Comparison of ENCODE assay signal across 27 cellular contexts in genomic region chr7:139568813-139569490, GRCh38. TPM values are rescaled to one million over a fixed set of nuclear protein-coding genes. Genes with fewer than 3 reads are reported as not detected.
DNase-seq lines count a peak whose midpoint lies in the region; ATAC-seq and TF ChIP-seq lines count a peak whose summit lies in the region.
"Had no signal": no experiment of that assay in that cellular context is flagged by ENCODE, and none has a peak within 500 bp of the region (broad histone marks: within the 10 kb centered on the region; RNA-seq: fewer than 3 reads in every experiment).

No MANE protein-coding gene starts in this region.

- no peak for DNase-seq in CD4-positive, alpha-beta memory T cell
- DNase-seq in H9 (peak; percentile 11), endodermal cell (peak; percentile 17), trophoblast cell (no peak), HuH-7 (ENCODE audit: low spot score) (no peak)
- DNase-seq: AML-193; CD4-positive, alpha-beta T cell; COR-L47; GOT3; IMR-90; KG1; MG63; NCI-H1105 treated with DMSO at 0.1 percent for 48 hours; NCI-H146; NCI-H1930; NCI-H2107; NCI-H446 treated with DMSO at 0.1 percent for 48 hours; NCI-H526; NCI-H82; NK-92 treated with Interleukin-12 subunit alpha and Interleukin-12 subunit beta, amount 100 ng/mL, for 24 hours; RPMI8226; SHP77 had no signal

- H3K27me3 ChIP-seq in CD4-positive, alpha-beta memory T cell (ENCODE audit: insufficient read depth, low read length): no peaks in the 10 kb centered on the region
- no peaks in the 10 kb centered on the region for H3K27me3 ChIP-seq in H9 (ENCODE audit: insufficient read depth, low read length)
- H3K27me3 ChIP-seq in endodermal cell (ENCODE audit: control insufficient read depth, insufficient read depth, low read length, poor library complexity, severe bottlenecking): no peaks in the 10 kb centered on the region
- H3K27me3 ChIP-seq in trophoblast cell (ENCODE audit: insufficient read depth, low read length): no peaks in the 10 kb centered on the region
- H3K27me3 ChIP-seq: BLaER1 treated with 17β-estradiol and CSF1 and Interleukin-3, amounts not matched to agents 10 nM and 100 nM; MG63 had no signal

- H3T11ph ChIP-seq in H9 (ENCODE audit: low read length): no peak overlapping the region

- no peak overlapping the region for H3K56ac ChIP-seq in H9 (ENCODE audit: insufficient read length, low read depth, low read length)

- H2BK120ac ChIP-seq in H9 (ENCODE audit: low read depth, low read length, poor library complexity, severe bottlenecking): no peak overlapping the region
- H2BK120ac ChIP-seq in trophoblast cell (ENCODE audit: insufficient read depth, low read length, poor library complexity): no peak overlapping the region

- peaks cover 23 to 29% of the 10 kb centered on the region in 2 donors for H3K36me3 Mint-ChIP-seq in CD4-positive, alpha-beta memory T cell
- H3K36me3 Mint-ChIP-seq in H9 (ENCODE audit: insufficient read depth in 1 of 3, low read depth in 3 of 3) (peaks cover 0 to 4% (median 2%) of the 10 kb centered on the region in 3 experiments; a peak in 2 of 7 replicates), endodermal cell (ENCODE audit: low read depth) (peaks cover 35% of the 10 kb centered on the region)

- H2AK5ac ChIP-seq in H9 (ENCODE audit: insufficient read length, low read length): no peak overlapping the region
- no peak overlapping the region for H2AK5ac ChIP-seq in trophoblast cell (ENCODE audit: low read length)

- no peak overlapping the region for H3K4me3 Mint-ChIP-seq in CD4-positive, alpha-beta memory T cell
- H3K4me3 Mint-ChIP-seq in H9: no peak overlapping the region
- no peak overlapping the region for H3K4me3 Mint-ChIP-seq in endodermal cell
- H3K4me3 Mint-ChIP-seq: CD4-positive, alpha-beta T cell had no signal

- H4K91ac ChIP-seq in H9 (ENCODE audit: insufficient read length, low read depth, low read length): no peak overlapping the region
- H4K91ac ChIP-seq in trophoblast cell (ENCODE audit: low read depth, low read length): no peak overlapping the region

- no peak overlapping the region for H2AFZ ChIP-seq in H9 (ENCODE audit: low read length)
- no peak overlapping the region for H2AFZ ChIP-seq in trophoblast cell (ENCODE audit: insufficient read depth, low read length, poor library complexity)

- no peaks in the 10 kb centered on the region for H3K79me2 ChIP-seq in H9 (ENCODE audit: insufficient read depth, low read length)
- no peaks in the 10 kb centered on the region for H3K79me2 ChIP-seq in trophoblast cell (ENCODE audit: control insufficient read depth, insufficient read depth, low read length, poor library complexity)

- H2BK5ac ChIP-seq in H9 (ENCODE audit: insufficient read length, low read length) (no peak overlapping the region), trophoblast cell (ENCODE audit: low read depth, low read length, poor library complexity) (no peak overlapping the region)

- H3K36me3 ChIP-seq in CD4-positive, alpha-beta memory T cell (ENCODE audit: insufficient read depth, low read length): peaks cover 7% of the 10 kb centered on the region
- H3K36me3 ChIP-seq in endodermal cell (ENCODE audit: control insufficient read depth, insufficient read depth, low read length) (peaks cover 55% of the 10 kb centered on the region), trophoblast cell (ENCODE audit: control insufficient read depth in 1 of 2, insufficient read depth in 2 of 2, low read length in 2 of 2) (peaks cover 2 to 4% of the 10 kb centered on the region in 2 experiments)
- H3K36me3 ChIP-seq: MG63 had no signal

- H3K27ac ChIP-seq in CD4-positive, alpha-beta memory T cell (ENCODE audit: low read depth, low read length): no peak overlapping the region
- H3K27ac ChIP-seq in H9 (ENCODE audit: insufficient read length, low read depth, low read length) (no peak overlapping the region), endodermal cell (ENCODE audit: low read depth, low read length) (no peak overlapping the region), trophoblast cell (ENCODE audit: low read depth, low read length) (no peak overlapping the region)
- H3K27ac ChIP-seq: A549; BLaER1 treated with 17β-estradiol and CSF1 and Interleukin-3, amounts not matched to agents 10 nM and 100 nM had no signal

- no peak overlapping the region for H2BK15ac ChIP-seq in H9 (ENCODE audit: low read depth, low read length)

- H4K20me1 ChIP-seq in H9 (ENCODE audit: control insufficient read depth, insufficient read depth, insufficient read length): no peaks in the 10 kb centered on the region

- POLR2A ChIA-PET in CD4-positive, alpha-beta memory T cell (lab: Charles Lee; ENCODE audit: partially characterized antibody): no interaction called here

- H3K9ac ChIP-seq in H9 (ENCODE audit: extremely low read depth, insufficient read length, low read length) (no peak overlapping the region), endodermal cell (ENCODE audit: extremely low read depth, low read length, poor library complexity, severe bottlenecking) (no peak overlapping the region), trophoblast cell (ENCODE audit: low read length) (no peak overlapping the region)
- H3K9ac ChIP-seq: BLaER1 treated with 17β-estradiol and CSF1 and Interleukin-3, amounts not matched to agents 10 nM and 100 nM had no signal

- no peaks in the 10 kb centered on the region for H3K9me3 Mint-ChIP-seq in CD4-positive, alpha-beta memory T cell
- H3K9me3 Mint-ChIP-seq in H9 (no peaks in the 10 kb centered on the region), endodermal cell (no peaks in the 10 kb centered on the region)
- H3K9me3 Mint-ChIP-seq: CD4-positive, alpha-beta T cell had no signal

- intact Hi-C loops in CD4-positive, alpha-beta memory T cell (cut with micrococcal nuclease): no loop called here

- H3K4me3 ChIP-seq in CD4-positive, alpha-beta memory T cell (ENCODE audit: low read length in 2 of 2): no peak overlapping the region
- H3K4me3 ChIP-seq in endodermal cell (ENCODE audit: low read length): no peak overlapping the region
- peak overlapping the region; percentile 11 for H3K4me3 ChIP-seq in trophoblast cell (ENCODE audit: low read depth, low read length)
- H3K4me3 ChIP-seq: A549; BLaER1 treated with 17β-estradiol and CSF1 and Interleukin-3, amounts not matched to agents 10 nM and 100 nM; MG63 had no signal

- ATAC-seq in GM21528 (IDR thresholded peaks at IDR 0.05; ENCODE audit: low FRiP score, unreplicated experiment) (no peak), HG03442 (IDR thresholded peaks at IDR 0.05; ENCODE audit: unreplicated experiment) (no peak)
- ATAC-seq: A549 had no signal

- no peaks in the 10 kb centered on the region for H3K23me2 ChIP-seq in H9 (ENCODE audit: insufficient read length, low read depth, low read length, poor library complexity, severe bottlenecking)

- H3K23ac ChIP-seq in H9 (ENCODE audit: insufficient read length, low read depth, low read length) (no peak overlapping the region), trophoblast cell (ENCODE audit: low read length) (no peak overlapping the region)

- no peak overlapping the region for H4K5ac ChIP-seq in H9 (ENCODE audit: insufficient read length, low read depth, low read length)

- H3K4me1 Mint-ChIP-seq in CD4-positive, alpha-beta memory T cell: peaks cover 11 to 42% (median 14%) of the 10 kb centered on the region in 4 donors
- H3K4me1 Mint-ChIP-seq in H9 (peaks cover 30 to 32% of the 10 kb centered on the region in 2 experiments), endodermal cell (peaks cover 47% of the 10 kb centered on the region)

- H2BK12ac ChIP-seq in H9 (ENCODE audit: insufficient read length, low read depth, low read length) (no peak overlapping the region), trophoblast cell (ENCODE audit: low read length) (no peak overlapping the region)

- no peak overlapping the region for H3K4ac ChIP-seq in H9 (ENCODE audit: low read depth, low read length)
- H3K4ac ChIP-seq in trophoblast cell (ENCODE audit: low read depth, low read length): no peak overlapping the region

- CTCF ChIA-PET in CD4-positive, alpha-beta memory T cell (lab: Charles Lee; ENCODE audit: partially characterized antibody): no interaction called here

- H3K18ac ChIP-seq in H9 (ENCODE audit: insufficient read length, low read depth, low read length): no peak overlapping the region
- no peak overlapping the region for H3K18ac ChIP-seq in trophoblast cell (ENCODE audit: low read length)

- peaks cover 13% of the 10 kb centered on the region for H3K4me1 ChIP-seq in CD4-positive, alpha-beta memory T cell (ENCODE audit: insufficient read depth, low read length)
- H3K4me1 ChIP-seq in H9 (ENCODE audit: insufficient read depth, low read length): no peaks in the 10 kb centered on the region
- H3K4me1 ChIP-seq in endodermal cell (ENCODE audit: control insufficient read depth, insufficient read depth, low read length): peaks cover 29% of the 10 kb centered on the region
- no peaks in the 10 kb centered on the region for H3K4me1 ChIP-seq in trophoblast cell (ENCODE audit: control insufficient read depth in 1 of 2, insufficient read depth in 2 of 2, low read length in 2 of 2)
- H3K4me1 ChIP-seq: A549 had no signal

- peak overlapping the region in 4 of 7 donors; percentile 4 to 50 (median 42) for H3K27ac Mint-ChIP-seq in CD4-positive, alpha-beta memory T cell
- H3K27ac Mint-ChIP-seq in H9 (no peak overlapping the region; a peak in 1 of 7 replicates), endodermal cell (no peak overlapping the region)

- H2BK20ac ChIP-seq in H9 (ENCODE audit: low read depth, low read length, poor library complexity, severe bottlenecking): no peak overlapping the region

- H3K27me3 Mint-ChIP-seq in CD4-positive, alpha-beta memory T cell: no peaks in the 10 kb centered on the region
- H3K27me3 Mint-ChIP-seq in H9 (ENCODE audit: low read depth) (no peaks in the 10 kb centered on the region; the same call in 1 of the 2 replicates), endodermal cell (ENCODE audit: insufficient read depth) (no peaks in the 10 kb centered on the region)
- H3K27me3 Mint-ChIP-seq: CD4-positive, alpha-beta T cell had no signal

- H3K14ac ChIP-seq in H9 (ENCODE audit: insufficient read depth, low read length): no peak overlapping the region
- no peak overlapping the region for H3K14ac ChIP-seq in trophoblast cell (ENCODE audit: low read length)

- no CpG with 5 or more reads among the region's 12 CpGs for WGBS in H9 (ENCODE audit: extremely low coverage, insufficient read length, low lambda C conversion rate)
- 97 to 99% methylated on average over 10 to 12 of the region's 12 CpGs for WGBS in endodermal cell (ENCODE audit: insufficient coverage in 1 of 2, insufficient read length in 1 of 2), 2 experiments
- WGBS in trophoblast cell (ENCODE audit: extremely low coverage, insufficient coverage, insufficient read length): no CpG with 5 or more reads among the region's 12 CpGs

- H3K79me1 ChIP-seq in H9 (ENCODE audit: insufficient read depth, low read depth, low read length, poor library complexity, severe bottlenecking): no peaks in the 10 kb centered on the region
- no peaks in the 10 kb centered on the region for H3K79me1 ChIP-seq in trophoblast cell (ENCODE audit: low read length)

- H4K8ac ChIP-seq in H9 (replicated peaks; ENCODE audit: insufficient read length, low read depth, low read length): no peak overlapping the region
- no peak overlapping the region for H4K8ac ChIP-seq in trophoblast cell (ENCODE audit: low read depth, low read length)

- H3K9me3 ChIP-seq in CD4-positive, alpha-beta memory T cell (ENCODE audit: control insufficient read depth in 1 of 2, low read length in 2 of 2): no peaks in the 10 kb centered on the region
- no peaks in the 10 kb centered on the region for H3K9me3 ChIP-seq in H9 (ENCODE audit: control insufficient read depth, low read depth, low read length)
- no peaks in the 10 kb centered on the region for H3K9me3 ChIP-seq in endodermal cell (ENCODE audit: control insufficient read depth, low read length)
- H3K9me3 ChIP-seq in trophoblast cell (ENCODE audit: insufficient read depth, low read depth, low read length): peaks cover 5% of the 10 kb centered on the region
- H3K9me3 ChIP-seq: A549; BLaER1 treated with 17β-estradiol and CSF1 and Interleukin-3, amounts not matched to agents 10 nM and 100 nM; MG63 had no signal

- no peak overlapping the region for H3K4me2 ChIP-seq in H9 (ENCODE audit: insufficient read depth, insufficient read length, low read length)
- H3K4me2 ChIP-seq in trophoblast cell (ENCODE audit: low read length): no peak overlapping the region
- H3K4me2 ChIP-seq: A549; BLaER1 treated with 17β-estradiol and CSF1 and Interleukin-3, amounts not matched to agents 10 nM and 100 nM had no signal

- H4K12ac ChIP-seq in trophoblast cell (ENCODE audit: low read depth, low read length): no peak overlapping the region

- TF ChIP-seq CTCF in H9 (conservative IDR thresholded peaks at IDR 0.05) (no peak), endodermal cell (conservative IDR thresholded peaks at IDR 0.05) (no peak)

RNA-seq across cellular contexts. Expression of gene CLEC2L, which starts 45.5 kb away (rescaled TPM):
- total RNA-seq in CD4-positive, alpha-beta memory T cell: not detected
- not detected for polyA plus RNA-seq in CD4-positive, alpha-beta memory T cell
- 0.55 and 0.74 TPM in 2 replicates for total RNA-seq in H9 (2021)
- 1 to 10 TPM; 1.2 to 1.5 TPM for total RNA-seq in endodermal cell
- polyA plus RNA-seq in endodermal cell (2013, experiment 1 of 2): 0.61 TPM
- polyA plus RNA-seq in endodermal cell (2013, experiment 2 of 2): 0.41 TPM
- 0.03 TPM in 1 of 2 replicates, not detected in the other for polyA plus RNA-seq in trophoblast cell (2013)
- total RNA-seq: CD4-positive, alpha-beta T cell; IMR-90; SK-MEL-5 had no signal
- polyA plus RNA-seq: IMR-90 had no signal

Comparison
In these comparisons a context has a peak if more than half of its experiments do, and no peak if none do; other contexts are left out.
1. DNase-seq: peak in H9 (single experiment) and endodermal cell (single experiment); none in CD4-positive, alpha-beta memory T cell (0 of 5), trophoblast cell (0 of 2) and HuH-7 (single experiment).
2. H3K27ac Mint-ChIP-seq: peak in CD4-positive, alpha-beta memory T cell (4 of 7); none in H9 (0 of 3) and endodermal cell (single experiment).